ENCODE assay signal across 10 cellular contexts in genomic region chr22:39661842-39662676, GRCh38.
DNase-seq lines count a peak whose midpoint lies in the region; ATAC-seq, FAIRE-seq and TF ChIP-seq lines count a peak whose summit lies in the region.
"Had no signal": no experiment of that assay in that cellular context is flagged by ENCODE, and none has a peak within 500 bp of the region (broad histone marks: within the 10 kb centered on the region; RNA-seq: fewer than 3 reads in every experiment).

No MANE protein-coding gene starts in this region.

- TF ChIP-seq RAD21 in K562 (CRISPR knock-in tag; conservative IDR thresholded peaks at IDR 0.05 in 1 of 2, IDR thresholded peaks at IDR 0.05 in 1 of 2) = no peak

- BruUV-seq in K562 (replicated peaks; lab: Mats Ljungman, UMichigan) = no TSS peak

- H3K36me3 Mint-ChIP-seq in CD4-positive, CD25-positive, alpha-beta regulatory T cell = peaks cover 16% of the 10 kb centered on the region

- H3K9me1 ChIP-seq in K562 (ENCODE audit: control insufficient read depth, insufficient read depth, low read length) = no peaks in the 10 kb centered on the region

- DNase-seq in CD4-positive, CD25-positive, alpha-beta regulatory T cell = peak; percentile 77 to 83 (median 78)
- peak; percentile 74 for DNase-seq in T-helper 9 cell
- DNase-seq in K562 (ENCODE audit: extremely low read depth in 1 of 4, low spot score in 3 of 4) = peak; percentile 66 to 89 (median 85)
- DNase-seq in omental fat pad (ENCODE audit: low spot score) = no peak
- DNase-seq in GM19240 (ENCODE audit: insufficient read length, low spot score) = no peak
- no peak for DNase-seq in NCI-H1694 (lab: John Stamatoyannopoulos, UW)

- peaks cover 44% of the 10 kb centered on the region for H3K4me1 ChIP-seq in CD4-positive, CD25-positive, alpha-beta regulatory T cell (ENCODE audit: control insufficient read depth, insufficient read depth, low read length, poor library complexity, severe bottlenecking)
- H3K4me1 ChIP-seq in K562 (replicated peaks in 1 of 2; ENCODE audit: control insufficient read depth in 2 of 2, insufficient read depth in 2 of 2, low read length in 2 of 2) = peaks cover 7 to 53% of the 10 kb centered on the region in 2 experiments; a peak in 3 of 5 replicates

- POLR2A ChIA-PET in K562 (lab: Yijun Ruan, JAX) = no interaction called here

- intact Hi-C loops in K562 (cut with micrococcal nuclease) = no loop called here

- no peaks in the 10 kb centered on the region for H3K79me2 ChIP-seq in K562 (ENCODE audit: control insufficient read depth, insufficient read depth, low read length)

- no peaks in the 10 kb centered on the region for H3K27me3 ChIP-seq in CD4-positive, CD25-positive, alpha-beta regulatory T cell (ENCODE audit: control insufficient read depth, insufficient read depth, low read length)
- no peaks in the 10 kb centered on the region for H3K27me3 ChIP-seq in K562 (ENCODE audit: control insufficient read depth in 2 of 2, insufficient read depth in 2 of 2, low read length in 2 of 2)

- TF ChIP-seq POLR2A in K562 (conservative IDR thresholded peaks at IDR 0.05) = no peak

- FAIRE-seq in K562 (lab: Jason Lieb, UNC) = no peak

- H3K9me3 Mint-ChIP-seq in CD4-positive, CD25-positive, alpha-beta regulatory T cell = peaks cover 0 to 2% (median 0%) of the 10 kb centered on the region in 7 donors
- H3K9me3 Mint-ChIP-seq: nephron had no signal

- H3K27ac ChIP-seq in CD4-positive, CD25-positive, alpha-beta regulatory T cell (ENCODE audit: insufficient read depth, low read length, poor library complexity, severe bottlenecking) = peak overlapping the region; percentile 51
- H3K27ac ChIP-seq in K562 (ENCODE audit: extremely low read depth, low read depth, low read length) (no peak overlapping the region), skin epidermis (peak overlapping the region in 1 of 21 experiments; percentile 6)

- TF ChIP-seq CTCF in K562 (IDR thresholded peaks at IDR 0.05 in 2 of 3, conservative IDR thresholded peaks at IDR 0.05 in 1 of 3; ENCODE audit: insufficient read depth in 2 of 3, low read depth in 1 of 3, low read length in 3 of 3) = no peak
- TF ChIP-seq CTCF in omental fat pad (IDR thresholded peaks at IDR 0.05) = no peak

- 54% methylated on average over 9 of the region's 77 CpGs for WGBS in K562 (ENCODE audit: insufficient coverage, low coverage, missing lambda C conversion rate)

- ATAC-seq in CD4-positive, CD25-positive, alpha-beta regulatory T cell (ENCODE audit: low read depth in 2 of 2) = peak; percentile 66 to 73
- peak; percentile 85 for ATAC-seq in K562
- ATAC-seq in HG02642 (IDR thresholded peaks at IDR 0.05; ENCODE audit: poor library complexity, unreplicated experiment) = no peak
- ATAC-seq in omental fat pad (ENCODE audit: low FRiP score) = no peak
- ATAC-seq: Panc1 had no signal

- peak overlapping the region; percentile 52 for H3K4me2 ChIP-seq in K562 (ENCODE audit: insufficient read depth, low read length)

- H3K4me3 Mint-ChIP-seq in CD4-positive, CD25-positive, alpha-beta regulatory T cell = peak overlapping the region in 3 of 4 donors; percentile 80 to 89 (median 82)

- no peak for TF ChIP-seq EP300 in K562 (IDR thresholded peaks at IDR 0.05; ENCODE audit: low read length)

- no peaks in the 10 kb centered on the region for H3K9me3 ChIP-seq in CD4-positive, CD25-positive, alpha-beta regulatory T cell (ENCODE audit: control insufficient read depth in 2 of 2, low read length in 2 of 2)
- H3K9me3 ChIP-seq in K562 (replicated peaks; ENCODE audit: control insufficient read depth, insufficient read depth, low read depth, low read length) = no peaks in the 10 kb centered on the region

- H2AFZ ChIP-seq in K562 (ENCODE audit: low read depth, low read length) = 0 out of 2 replicates have a peak overlapping the region, but pooled peaks have one; percentile 45

- peak overlapping the region in 1 of 3 donors; percentile 85 for H3K27ac Mint-ChIP-seq in CD4-positive, CD25-positive, alpha-beta regulatory T cell
- H3K27ac Mint-ChIP-seq: nephron had no signal

- peaks cover 5% of the 10 kb centered on the region for H3K27me3 Mint-ChIP-seq in CD4-positive, CD25-positive, alpha-beta regulatory T cell

- no peaks in the 10 kb centered on the region for H4K20me1 ChIP-seq in K562 (replicated peaks; ENCODE audit: control insufficient read depth, insufficient read depth, low read length)

- H3K36me3 ChIP-seq in CD4-positive, CD25-positive, alpha-beta regulatory T cell (ENCODE audit: control insufficient read depth, insufficient read depth, low read length) = no peaks in the 10 kb centered on the region
- H3K36me3 ChIP-seq in K562 (ENCODE audit: control insufficient read depth, insufficient read depth, low read length) = no peaks in the 10 kb centered on the region

- H3K9ac ChIP-seq in K562 (ENCODE audit: insufficient read depth in 1 of 2, low read depth in 2 of 2, low read length in 2 of 2) = peak overlapping the region in 1 of 2 experiments; percentile 52; a peak in 2 of 4 replicates

- CTCF ChIA-PET in K562 (lab: Yijun Ruan, JAX; ENCODE audit: low intra/inter-chr PET ratio) = no interaction called here

- peak overlapping the region; percentile 32 for H3K4me3 ChIP-seq in CD4-positive, CD25-positive, alpha-beta regulatory T cell (ENCODE audit: low read depth, low read length)
- peak overlapping the region; percentile 33 for H3K4me3 ChIP-seq in K562
- H3K4me3 ChIP-seq in skin epidermis = peak overlapping the region in 4 of 7 experiments; percentile 9 to 38 (median 19)

- in situ Hi-C loops in K562 (cut with MboI) = no loop called here

- H3K4me1 Mint-ChIP-seq in CD4-positive, CD25-positive, alpha-beta regulatory T cell = peaks cover 0 to 66% (median 23%) of the 10 kb centered on the region in 4 donors
- H3K4me1 Mint-ChIP-seq: nephron had no signal

TF ChIP-seq in K562, 482 proteins besides CTCF, POLR2A, EP300 and RAD21 (continues in another document):
- no peak for TF ChIP-seq CC2D1A (IDR thresholded peaks at IDR 0.05)
- no peak for TF ChIP-seq BCLAF1 (IDR thresholded peaks at IDR 0.05; ENCODE audit: borderline replicate concordance in 1 of 2, control insufficient read depth in 1 of 2, low read depth in 2 of 2, low read length in 1 of 2)
- TF ChIP-seq E4F1 (CRISPR knock-in tag; IDR thresholded peaks at IDR 0.05; ENCODE audit: borderline replicate concordance) = no peak
- TF ChIP-seq SRF (CRISPR knock-in tag; IDR thresholded peaks at IDR 0.05) = no peak
- TF ChIP-seq NFIC (IDR thresholded peaks at IDR 0.05) = peak; percentile 8; the same call in 1 of the 2 replicates
- TF ChIP-seq FOXK1 (CRISPR knock-in tag; IDR thresholded peaks at IDR 0.05; ENCODE audit: borderline replicate concordance) = no peak
- TF ChIP-seq E2F6 (IDR thresholded peaks at IDR 0.05; ENCODE audit: borderline replicate concordance in 1 of 2, extremely low read depth in 1 of 2, insufficient read depth in 1 of 2, insufficient read length in 1 of 2, low read depth in 1 of 2, low read length in 1 of 2, poor library complexity in 1 of 2, severe bottlenecking in 1 of 2) = peak in 1 of 2 experiments; percentile 17
- no peak for TF ChIP-seq MTA3 (IDR thresholded peaks at IDR 0.05; ENCODE audit: borderline replicate concordance)
- no peak for TF ChIP-seq ZNF253 (CRISPR knock-in tag; conservative IDR thresholded peaks at IDR 0.05)
- TF ChIP-seq HMGN3 (IDR thresholded peaks at IDR 0.05; ENCODE audit: borderline replicate concordance, extremely low read depth, insufficient read length, low read depth, low read length) = peak; percentile 21
- 0 out of 2 replicates have a peak, but pooled peaks have one; percentile 26 for TF ChIP-seq RBFOX2 (IDR thresholded peaks at IDR 0.05; ENCODE audit: low read depth, low read length)

Comparison
In these comparisons a context has a peak if more than half of its experiments do, and no peak if none do; other contexts are left out.
1. ATAC-seq: peak in CD4-positive, CD25-positive, alpha-beta regulatory T cell (2 of 2) and K562 (single experiment); none in HG02642 (single experiment) and omental fat pad (single experiment).
2. DNase-seq: peak in CD4-positive, CD25-positive, alpha-beta regulatory T cell (3 of 3), T-helper 9 cell (single experiment) and K562 (4 of 4); none in omental fat pad (single experiment), GM19240 (single experiment) and NCI-H1694 (single experiment).
3. Peak in every context shown above with its lines, with median percentiles within 50 percentile points of each other: H3K4me3 ChIP-seq.